ENCODE assay signal across 10 cellular contexts in the genomic region with DNA sequence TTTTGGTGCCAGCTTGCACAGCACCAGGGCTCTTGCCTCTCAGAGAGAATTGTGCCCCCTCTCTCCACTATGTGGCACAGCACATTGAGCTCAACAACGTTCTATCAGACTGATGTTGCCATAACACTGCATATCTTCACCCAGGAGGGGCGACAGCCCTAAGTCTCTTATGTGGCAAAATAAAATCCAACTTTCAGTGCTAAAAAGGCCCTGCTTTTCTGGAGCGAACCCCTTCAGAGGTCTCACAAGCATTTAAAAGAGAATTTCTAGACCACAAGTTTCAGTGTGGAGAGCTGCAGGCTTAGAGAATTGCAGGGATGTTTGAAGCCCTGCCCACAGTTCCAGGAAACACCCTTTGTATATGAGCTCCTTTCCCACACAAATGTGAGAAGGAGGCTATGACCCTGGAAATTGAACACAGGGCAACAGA.
DNase-seq lines count a peak whose midpoint lies in the region; ATAC-seq and TF ChIP-seq lines count a peak whose summit lies in the region.
"Had no signal": no experiment of that assay in that cellular context is flagged by ENCODE, and none has a peak within 500 bp of the region (broad histone marks: within the 10 kb centered on the region; RNA-seq: fewer than 3 reads in every experiment).

No MANE protein-coding gene starts in this region.

- WGBS in IMR-90 (ENCODE audit: extremely low coverage in 2 of 2, insufficient read length in 1 of 2), 2 experiments = no CpG with 5 or more reads among the region's 3 CpGs
- WGBS in right lobe of liver (ENCODE audit: insufficient coverage, low coverage, low lambda C conversion rate, missing lambda C conversion rate) = 74% methylated on average over 3 of the region's 3 CpGs

- H3K4me1 Mint-ChIP-seq in CD14-positive monocyte = peaks cover 71% of the 10 kb centered on the region
- H3K4me1 Mint-ChIP-seq in activated T-helper 2 cell treated with anti-CD3 and anti-CD28 coated beads, Interferon-gamma antibody, Interleukin-2, Interleukin-4, amounts not matched to agents 10 μg/mL and 5 μg/mL and 100 μg/mL, durations not matched to agents 14 hours and 24 hours and 36 hours (ENCODE audit: low read depth) = peaks cover 54% of the 10 kb centered on the region

- no peak overlapping the region for H3K14ac ChIP-seq in IMR-90 (replicated peaks; ENCODE audit: low read depth, low read length)

- H3K27me3 Mint-ChIP-seq in CD14-positive monocyte (ENCODE audit: low read depth in 3 of 3) = no peaks in the 10 kb centered on the region
- H3K27me3 Mint-ChIP-seq in activated T-helper 2 cell treated with anti-CD3 and anti-CD28 coated beads, Interferon-gamma antibody, Interleukin-2, Interleukin-4, amounts not matched to agents 10 μg/mL and 5 μg/mL and 100 μg/mL, durations not matched to agents 14 hours and 24 hours and 36 hours (ENCODE audit: low read depth) = no peaks in the 10 kb centered on the region

- no peak overlapping the region for H3K56ac ChIP-seq in IMR-90 (ENCODE audit: extremely low read depth, insufficient read depth, low read length)

- CTCF ChIA-PET in IMR-90 (lab: Yijun Ruan, JAX) = interaction anchor here (0.5 kb wide), 1 partner anchor 74 kb away, joined by 3 read pairs; no protein-coding TSS in a partner anchor

- peak overlapping the region; percentile 44; the same call in 1 of the 3 replicates for H2BK15ac ChIP-seq in IMR-90 (ENCODE audit: low read depth, low read length)

- no peak overlapping the region for H4K91ac ChIP-seq in IMR-90 (ENCODE audit: insufficient read depth, low read depth, low read length)

- H3K4ac ChIP-seq in IMR-90 (ENCODE audit: low read depth, low read length) = no peak overlapping the region

- no peaks in the 10 kb centered on the region for H3K36me3 Mint-ChIP-seq in CD14-positive monocyte
- H3K36me3 Mint-ChIP-seq in activated T-helper 2 cell treated with anti-CD3 and anti-CD28 coated beads, Interferon-gamma antibody, Interleukin-2, Interleukin-4, amounts not matched to agents 10 μg/mL and 5 μg/mL and 100 μg/mL, durations not matched to agents 14 hours and 24 hours and 36 hours (ENCODE audit: low read depth) = peaks cover 14% of the 10 kb centered on the region

- in situ Hi-C loops in IMR-90 (cut with MboI; ENCODE audit: low sequenced_read_pairs) = no loop called here
- in situ Hi-C loops in HAP-1 (cut with MboI; ENCODE audit: low sequenced_read_pairs) = no loop called here

- H3K79me1 ChIP-seq in IMR-90 (ENCODE audit: low read depth in 1 of 2, low read length in 2 of 2) = no peaks in the 10 kb centered on the region

- H3K23ac ChIP-seq in IMR-90 (ENCODE audit: low read depth, low read length) = no peak overlapping the region

- no peak overlapping the region for H2AFZ ChIP-seq in IMR-90 (replicated peaks; ENCODE audit: low read length, poor library complexity)

- POLR2A ChIA-PET in IMR-90 (lab: Charles Lee; ENCODE audit: unreplicated experiment) = no interaction called here

- peaks cover 17% of the 10 kb centered on the region for H3K9me1 ChIP-seq in IMR-90 (ENCODE audit: insufficient read depth, low read length)

- H3K27me3 ChIP-seq in IMR-90 (ENCODE audit: control insufficient read depth, insufficient read depth, low read length) (no peaks in the 10 kb centered on the region), right lobe of liver (no peaks in the 10 kb centered on the region), HAP-1 (ENCODE audit: low read depth) (no peaks in the 10 kb centered on the region)

- H3K4me2 ChIP-seq in IMR-90 (ENCODE audit: low read depth, low read length) = no peak overlapping the region

- TF ChIP-seq RAD21 in IMR-90 (IDR thresholded peaks at IDR 0.05; ENCODE audit: low read length) = no peak

- H3K9ac ChIP-seq in IMR-90 (ENCODE audit: low read depth, low read length) = no peak overlapping the region

- TF ChIP-seq CTCF in CD14-positive monocyte (IDR thresholded peaks at IDR 0.05) (no peak), IMR-90 (conservative IDR thresholded peaks at IDR 0.05; ENCODE audit: low read depth, low read length) (no peak), right lobe of liver (IDR thresholded peaks at IDR 0.05) (peak in 1 of 4 donors; percentile 8)

- H3K9me3 Mint-ChIP-seq in CD14-positive monocyte = peaks cover 0 to 2% (median 0%) of the 10 kb centered on the region in 7 donors
- H3K9me3 Mint-ChIP-seq in activated T-helper 2 cell treated with anti-CD3 and anti-CD28 coated beads, Interferon-gamma antibody, Interleukin-2, Interleukin-4, amounts not matched to agents 10 μg/mL and 5 μg/mL and 100 μg/mL, durations not matched to agents 14 hours and 24 hours and 36 hours = peaks cover 14% of the 10 kb centered on the region

- no peak overlapping the region for H4K8ac ChIP-seq in IMR-90 (ENCODE audit: low read depth in 2 of 2, low read length in 2 of 2)

- H3K36me3 ChIP-seq in IMR-90 (ENCODE audit: control insufficient read depth, insufficient read depth, low read length) (no peaks in the 10 kb centered on the region), right lobe of liver (no peaks in the 10 kb centered on the region), HAP-1 (replicated peaks) (no peaks in the 10 kb centered on the region)

- H2BK120ac ChIP-seq in IMR-90 (ENCODE audit: low read depth, low read length) = no peak overlapping the region

- peak overlapping the region; percentile 94 to 99 (median 97) for H3K27ac Mint-ChIP-seq in CD14-positive monocyte
- H3K27ac Mint-ChIP-seq in activated T-helper 2 cell treated with anti-CD3 and anti-CD28 coated beads, Interferon-gamma antibody, Interleukin-2, Interleukin-4, amounts not matched to agents 10 μg/mL and 5 μg/mL and 100 μg/mL, durations not matched to agents 14 hours and 24 hours and 36 hours = peak overlapping the region; percentile 84

- H3K4me3 ChIP-seq in IMR-90 (ENCODE audit: insufficient read depth, low read depth, low read length) (no peak overlapping the region), right lobe of liver (no peak overlapping the region), HAP-1 (no peak overlapping the region)

- TF ChIP-seq POLR2A in IMR-90 (IDR thresholded peaks at IDR 0.05; ENCODE audit: low read depth, low read length) (no peak), right lobe of liver (IDR thresholded peaks at IDR 0.05) (no peak)

- no peak for ATAC-seq in IMR-90 (ENCODE audit: low read depth)
- ATAC-seq in right lobe of liver = peak in 1 of 4 donors; percentile 19

- H3K27ac ChIP-seq in IMR-90 (ENCODE audit: insufficient read depth, low read length) = no peak overlapping the region
- H3K27ac ChIP-seq in right lobe of liver = peak overlapping the region in 2 of 3 donors; percentile 25 to 55

- intact Hi-C loops in CD14-positive monocyte (cut with micrococcal nuclease) = loop anchor here in 1 of 2 donors (5.0 kb wide), 1 partner anchor 190 kb away; no protein-coding TSS in a partner anchor
- intact Hi-C loops in IMR-90 (cut with micrococcal nuclease) = no loop called here
- intact Hi-C loops in activated T-helper 2 cell treated with anti-CD3 and anti-CD28 coated beads, Interferon-gamma antibody, Interleukin-2, Interleukin-4, amounts not matched to agents 10 μg/mL and 5 μg/mL and 100 μg/mL, durations not matched to agents 14 hours and 24 hours and 36 hours (cut with micrococcal nuclease) = loop anchor here (1.0 to 5.0 kb wide), 6 partner anchors 28 to 290 kb away; no protein-coding TSS in a partner anchor
- intact Hi-C loops in right lobe of liver (cut with DNase I) = no loop called here

- no peak overlapping the region for H3K4me3 Mint-ChIP-seq in CD14-positive monocyte
- H3K4me3 Mint-ChIP-seq in activated T-helper 2 cell treated with anti-CD3 and anti-CD28 coated beads, Interferon-gamma antibody, Interleukin-2, Interleukin-4, amounts not matched to agents 10 μg/mL and 5 μg/mL and 100 μg/mL, durations not matched to agents 14 hours and 24 hours and 36 hours (ENCODE audit: low read depth) = peak overlapping the region; percentile 18

- H3K4me1 ChIP-seq in IMR-90 (ENCODE audit: control insufficient read depth, insufficient read depth, low read length) = peaks cover 8% of the 10 kb centered on the region
- H3K4me1 ChIP-seq in right lobe of liver = peaks cover 0 to 5% (median 0%) of the 10 kb centered on the region in 4 donors
- no peaks in the 10 kb centered on the region for H3K4me1 ChIP-seq in HAP-1

- no peak overlapping the region for H2BK5ac ChIP-seq in IMR-90 (ENCODE audit: low read depth, low read length, poor library complexity, severe bottlenecking)

- no peaks in the 10 kb centered on the region for H4K20me1 ChIP-seq in IMR-90 (ENCODE audit: insufficient read depth, low read length)

- no peak overlapping the region for H4K5ac ChIP-seq in IMR-90 (ENCODE audit: low read depth, low read length)

- no TSS peak for BruUV-seq in IMR-90 (replicated peaks; lab: Mats Ljungman, UMichigan)

- dilution Hi-C loops in IMR-90 (cut with HindIII; ENCODE audit: low sequenced_read_pairs, unreplicated experiment) = no loop called here

- H2BK20ac ChIP-seq in IMR-90 (ENCODE audit: low read depth, low read length) = no peak overlapping the region

- DNase-seq in CD14-positive monocyte (ENCODE audit: low spot score) (no peak), IMR-90 (no peak), right lobe of liver (peak in 1 of 3 donors; percentile 40), HAP-1 (ENCODE audit: low spot score in 2 of 2) (no peak), glomerular visceral epithelial cell (ENCODE audit: extremely low spot score) (no peak), NK-92 (lab: John Stamatoyannopoulos, UW; ENCODE audit: unreplicated experiment) (no peak), hippocampal formation (lab: John Stamatoyannopoulos, UW) (no peak)
- no peak for DNase-seq in activated T-helper 2 cell treated with anti-CD3 and anti-CD28 coated beads, Interferon-gamma antibody, Interleukin-2, Interleukin-4, amounts not matched to agents 10 μg/mL and 5 μg/mL and 100 μg/mL, durations not matched to agents 14 hours and 24 hours and 36 hours (ENCODE audit: low spot score)
- DNase-seq: NK-92 treated with Interleukin-12 subunit alpha and Interleukin-12 subunit beta, amount 100 ng/mL, for 24 hours; stimulated activated CD4-positive, alpha-beta T cell treated with anti-CD3 and anti-CD28 coated beads, Interleukin-4, amount 100 ng/mL, for 1 hour had no signal

- H3K18ac ChIP-seq in IMR-90 (ENCODE audit: low read depth, low read length) = no peak overlapping the region

- no peaks in the 10 kb centered on the region for H3K9me3 ChIP-seq in IMR-90 (ENCODE audit: control insufficient read depth, insufficient read depth, low read length)
- no peaks in the 10 kb centered on the region for H3K9me3 ChIP-seq in right lobe of liver
- H3K9me3 ChIP-seq in HAP-1 = no peaks in the 10 kb centered on the region

- H2AK9ac ChIP-seq in IMR-90 (replicated peaks; ENCODE audit: low read depth, low read length, poor library complexity) = no peak overlapping the region

- H2AK5ac ChIP-seq in IMR-90 (ENCODE audit: low read depth, low read length) = peak overlapping the region; percentile 27; the same call in 1 of the 2 replicates

TF ChIP-seq in IMR-90, 13 proteins besides CTCF, POLR2A, EP300 and RAD21 (continues in another document):
- TF ChIP-seq CEBPB (IDR thresholded peaks at IDR 0.05; ENCODE audit: low read depth, low read length) = no peak
- no peak for TF ChIP-seq MXI1 (IDR thresholded peaks at IDR 0.05; ENCODE audit: borderline replicate concordance, low read depth, low read length)
- no peak for TF ChIP-seq MAFK (IDR thresholded peaks at IDR 0.05; ENCODE audit: low read depth, low read length)
- no peak for TF ChIP-seq BHLHE40 (IDR thresholded peaks at IDR 0.05; ENCODE audit: low read depth, low read length)
- no peak for TF ChIP-seq RFX5 (IDR thresholded peaks at IDR 0.05; ENCODE audit: low read depth, low read length)
